1 cellular context compared by ENCODE assay signal in genomic region chr10:21797984-21798765, GRCh38.
TF ChIP-seq lines count a peak whose summit lies in the region.

No MANE protein-coding gene starts in this region.

TF ChIP-seq in GM12878, 131 proteins besides CTCF, POLR2A, EP300 and RAD21 (continued from another document):
- TF ChIP-seq ZBTB4 (CRISPR knock-in tag; IDR thresholded peaks at IDR 0.05) = no peak
- no peak for TF ChIP-seq POLR2AphosphoS5 (IDR thresholded peaks at IDR 0.05; ENCODE audit: low read length)
- no peak for TF ChIP-seq IRF4 (IDR thresholded peaks at IDR 0.05; ENCODE audit: low read depth, low read length)
- TF ChIP-seq FOXK2 (IDR thresholded peaks at IDR 0.05) = no peak
- TF ChIP-seq ZNF622 (IDR thresholded peaks at IDR 0.05) = no peak
- TF ChIP-seq YBX1 (IDR thresholded peaks at IDR 0.05) = no peak
- TF ChIP-seq MEF2B (IDR thresholded peaks at IDR 0.05; ENCODE audit: partially characterized antibody, poor library complexity, severe bottlenecking) = peak; percentile 35
- TF ChIP-seq ZZZ3 (IDR thresholded peaks at IDR 0.05; ENCODE audit: control insufficient read depth, insufficient read length, low read depth) = no peak
- TF ChIP-seq E2F4 (IDR thresholded peaks at IDR 0.05; ENCODE audit: low read depth, low read length) = no peak
- TF ChIP-seq SMC3 (IDR thresholded peaks at IDR 0.05; ENCODE audit: borderline replicate concordance, low read length) = no peak
- no peak for TF ChIP-seq ATF2 (IDR thresholded peaks at IDR 0.05; ENCODE audit: low read length)
- no peak for TF ChIP-seq CEBPZ (IDR thresholded peaks at IDR 0.05; ENCODE audit: low read depth, low read length)
- TF ChIP-seq NR2F1 (conservative IDR thresholded peaks at IDR 0.05) = peak; percentile 92
- peak; percentile 41; the same call in 1 of the 2 replicates for TF ChIP-seq MLLT1 (IDR thresholded peaks at IDR 0.05)
- TF ChIP-seq, protein P1, sequence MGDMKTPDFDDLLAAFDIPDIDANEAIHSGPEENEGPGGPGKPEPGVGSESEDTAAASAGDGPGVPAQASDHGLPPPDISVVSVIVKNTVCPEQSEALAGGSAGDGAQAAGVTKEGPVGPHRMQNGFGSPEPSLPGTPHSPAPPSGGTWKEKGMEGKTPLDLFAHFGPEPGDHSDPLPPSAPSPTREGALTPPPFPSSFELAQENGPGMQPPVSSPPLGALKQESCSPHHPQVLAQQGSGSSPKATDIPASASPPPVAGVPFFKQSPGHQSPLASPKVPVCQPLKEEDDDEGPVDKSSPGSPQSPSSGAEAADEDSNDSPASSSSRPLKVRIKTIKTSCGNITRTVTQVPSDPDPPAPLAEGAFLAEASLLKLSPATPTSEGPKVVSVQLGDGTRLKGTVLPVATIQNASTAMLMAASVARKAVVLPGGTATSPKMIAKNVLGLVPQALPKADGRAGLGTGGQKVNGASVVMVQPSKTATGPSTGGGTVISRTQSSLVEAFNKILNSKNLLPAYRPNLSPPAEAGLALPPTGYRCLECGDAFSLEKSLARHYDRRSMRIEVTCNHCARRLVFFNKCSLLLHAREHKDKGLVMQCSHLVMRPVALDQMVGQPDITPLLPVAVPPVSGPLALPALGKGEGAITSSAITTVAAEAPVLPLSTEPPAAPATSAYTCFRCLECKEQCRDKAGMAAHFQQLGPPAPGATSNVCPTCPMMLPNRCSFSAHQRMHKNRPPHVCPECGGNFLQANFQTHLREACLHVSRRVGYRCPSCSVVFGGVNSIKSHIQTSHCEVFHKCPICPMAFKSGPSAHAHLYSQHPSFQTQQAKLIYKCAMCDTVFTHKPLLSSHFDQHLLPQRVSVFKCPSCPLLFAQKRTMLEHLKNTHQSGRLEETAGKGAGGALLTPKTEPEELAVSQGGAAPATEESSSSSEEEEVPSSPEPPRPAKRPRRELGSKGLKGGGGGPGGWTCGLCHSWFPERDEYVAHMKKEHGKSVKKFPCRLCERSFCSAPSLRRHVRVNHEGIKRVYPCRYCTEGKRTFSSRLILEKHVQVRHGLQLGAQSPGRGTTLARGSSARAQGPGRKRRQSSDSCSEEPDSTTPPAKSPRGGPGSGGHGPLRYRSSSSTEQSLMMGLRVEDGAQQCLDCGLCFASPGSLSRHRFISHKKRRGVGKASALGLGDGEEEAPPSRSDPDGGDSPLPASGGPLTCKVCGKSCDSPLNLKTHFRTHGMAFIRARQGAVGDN (IDR thresholded peaks at IDR 0.05) = 0 out of 2 replicates have a peak, but pooled peaks have one; percentile 29
- no peak for TF ChIP-seq CREB1 (IDR thresholded peaks at IDR 0.05; ENCODE audit: low read depth)
- TF ChIP-seq BHLHE40 (IDR thresholded peaks at IDR 0.05; ENCODE audit: borderline replicate concordance in 1 of 2, low read depth in 2 of 2, low read length in 1 of 2) = peak in 1 of 2 experiments; percentile 49; a peak in 1 of 4 replicates
- TF ChIP-seq ATF7 (IDR thresholded peaks at IDR 0.05; ENCODE audit: low read depth) = peak; percentile 68
- no peak for TF ChIP-seq TARDBP (IDR thresholded peaks at IDR 0.05; ENCODE audit: borderline replicate concordance)
- no peak for TF ChIP-seq GATAD2B (conservative IDR thresholded peaks at IDR 0.05; ENCODE audit: low read depth)
- no peak for TF ChIP-seq ZBTB33 (IDR thresholded peaks at IDR 0.05)
- peak; percentile 53; the same call in 1 of the 2 replicates for TF ChIP-seq IKZF1 (conservative IDR thresholded peaks at IDR 0.05)
- peak; percentile 50; the same call in 1 of the 2 replicates for TF ChIP-seq BCL11A (IDR thresholded peaks at IDR 0.05; ENCODE audit: low read depth, low read length)
- TF ChIP-seq NFIC (IDR thresholded peaks at IDR 0.05; ENCODE audit: low read depth, low read length) = no peak
- no peak for TF ChIP-seq PKNOX1 (IDR thresholded peaks at IDR 0.05)
- TF ChIP-seq SP1 (IDR thresholded peaks at IDR 0.05; ENCODE audit: low read depth, low read length) = no peak
- TF ChIP-seq DPF2 (IDR thresholded peaks at IDR 0.05) = no peak
